In genomic region chr15:40754883-40755815, GRCh38 we compare ENCODE assay signal across 8 cellular contexts. TPM values are rescaled to one million over a fixed set of nuclear protein-coding genes. Genes with fewer than 3 reads are reported as not detected.
DNase-seq lines count a peak whose midpoint lies in the region; ATAC-seq and TF ChIP-seq lines count a peak whose summit lies in the region.

TSS of gene RMDN3 (minus strand) at chr15:40755254. CDS start at chr15:40754783, 471 bp downstream.

- H3K9me3 ChIP-seq in BLaER1 (no peaks in the 10 kb centered on the region), left lung (no peaks in the 10 kb centered on the region)

- H3K4me1 ChIP-seq in BLaER1 = peaks cover 58% of the 10 kb centered on the region
- peaks cover 0 to 25% of the 10 kb centered on the region in 2 donors for H3K4me1 ChIP-seq in left lung

- peak within 1 kb of the TSS; percentile 89 for H3K9ac ChIP-seq in BLaER1

- peaks cover 13% of the 10 kb centered on the region; the same call in 1 of the 2 replicates for H4K20me1 ChIP-seq in BLaER1

- H3K27me3 ChIP-seq in BLaER1 = no peaks in the 10 kb centered on the region
- no peaks in the 10 kb centered on the region for H3K27me3 ChIP-seq in left lung

- H3K4me3 ChIP-seq in BLaER1 (peak within 1 kb of the TSS; percentile 90), left lung (peak within 1 kb of the TSS; percentile 70 to 91)

- intact Hi-C loops in left lung (cut with DNase I) = no loop called here

- H3K4me2 ChIP-seq in BLaER1 = peak within 1 kb of the TSS; percentile 96

- H3K27ac ChIP-seq in BLaER1 (peak within 1 kb of the TSS; percentile 94), left lung (peak within 1 kb of the TSS; percentile 68 to 84)

- H3K36me3 ChIP-seq in BLaER1 = peaks cover 32% of the 10 kb centered on the region
- H3K36me3 ChIP-seq in left lung = peaks cover 0 to 18% of the 10 kb centered on the region in 2 donors

- DNase-seq in NCI-H748 treated with DMSO at 0.1 percent for 48 hours (lab: John Stamatoyannopoulos, UW) (peak; percentile 80), cortex of kidney (lab: John Stamatoyannopoulos, UW) (peak; percentile 63), left lung (peak; percentile 93 to 99)
- peak; percentile 93 for DNase-seq in activated CD4-positive, alpha-beta T cell treated with anti-CD3 and anti-CD28 coated beads, Interleukin-2, amount 50 U/mL, for 1 hour
- DNase-seq in stimulated activated CD4-positive, alpha-beta T cell treated with anti-CD3 and anti-CD28 coated beads, Interleukin-2, amount 100 ng/mL, for 48 hours = peak; percentile 93 to 96

- no peak for TF ChIP-seq CTCF in left lung (IDR thresholded peaks at IDR 0.05)

- peak; percentile 72 for ATAC-seq in GM19328 (IDR thresholded peaks at IDR 0.05; ENCODE audit: unreplicated experiment)
- ATAC-seq in HG03520 (IDR thresholded peaks at IDR 0.05; ENCODE audit: unreplicated experiment) = peak; percentile 78
- ATAC-seq in left lung = peak; percentile 99

RNA-seq across cellular contexts. Expression of gene RMDN3, which starts in this region (rescaled TPM):
- total RNA-seq in left lung = 10 to 100 TPM; 60.4 to 83.1 TPM

Comparison
In these comparisons a context has a peak if more than half of its experiments do, and no peak if none do; other contexts are left out.
1. Peak in every context shown above with its lines: DNase-seq, ATAC-seq, H3K4me3 ChIP-seq and H3K27ac ChIP-seq.